8 cellular contexts compared by ENCODE assay signal in the genomic region with DNA sequence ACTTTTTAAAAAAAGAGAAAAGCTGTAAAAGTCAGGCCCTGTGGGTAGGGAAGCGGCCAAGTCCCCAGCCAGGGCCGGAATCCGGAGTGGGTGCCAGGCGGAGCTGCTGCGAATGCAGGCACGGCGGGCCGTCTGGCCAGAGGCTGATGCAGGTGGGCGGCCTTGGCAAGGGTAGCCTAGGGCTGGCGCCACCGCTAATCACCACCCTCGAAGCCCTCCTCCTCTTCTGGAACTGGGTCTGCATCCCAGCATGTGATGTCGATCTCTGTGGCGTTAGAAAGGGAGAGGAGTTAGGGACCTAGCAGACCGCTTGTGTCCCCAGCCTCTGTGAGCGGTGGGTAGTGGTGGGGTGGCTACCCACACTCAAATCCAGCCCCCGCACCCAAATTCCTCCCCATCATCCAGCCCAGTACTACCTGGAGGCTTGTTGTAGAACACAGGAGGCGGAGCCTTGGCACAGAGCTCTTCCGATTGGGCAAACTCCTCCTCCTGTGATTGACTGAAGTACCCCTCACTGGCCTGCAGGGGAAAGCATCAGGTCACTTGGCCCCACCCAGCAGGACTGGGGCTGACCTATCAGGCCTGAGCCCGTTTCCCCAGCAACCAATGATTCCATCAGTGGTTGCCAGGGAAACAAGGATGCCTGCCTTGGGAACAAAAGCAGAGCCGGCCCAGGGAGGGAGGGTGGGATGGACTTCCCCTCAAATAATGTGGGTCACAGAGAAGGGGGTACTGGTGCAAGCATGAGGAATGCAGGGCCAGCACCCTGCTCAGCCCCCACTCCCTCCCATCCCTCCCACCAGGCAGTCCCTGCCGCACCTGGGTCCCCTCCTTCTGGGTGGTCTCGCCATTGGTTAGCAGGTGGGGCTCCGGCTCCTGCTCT. TPM values are rescaled to one million over a fixed set of nuclear protein-coding genes. Genes with fewer than 3 reads are reported as not detected.
DNase-seq lines count a peak whose midpoint lies in the region; ATAC-seq and TF ChIP-seq lines count a peak whose summit lies in the region.

No MANE protein-coding gene starts in this region.

- intact Hi-C loops in thyroid gland (cut with DNase I) = loop anchor here (2.0 to 5.0 kb wide), 3 partner anchors 41 to 140 kb away; no protein-coding TSS in a partner anchor

- ATAC-seq in HG03439 (IDR thresholded peaks at IDR 0.05; ENCODE audit: unreplicated experiment) = peak; percentile 31

- TF ChIP-seq POLR2A in thyroid gland (IDR thresholded peaks at IDR 0.05) = no peak

- peak; percentile 62 for TF ChIP-seq CTCF in WI38 (IDR thresholded peaks at IDR 0.05; ENCODE audit: low read depth, low read length)
- peak; percentile 7 to 56 (median 41) for TF ChIP-seq CTCF in thyroid gland (IDR thresholded peaks at IDR 0.05)

- peaks cover 10 to 15% of the 10 kb centered on the region in 2 donors for H3K4me1 ChIP-seq in thyroid gland

- H3K27ac ChIP-seq in epithelial cell of prostate (no peak overlapping the region), thyroid gland (no peak overlapping the region)

- H3K36me3 ChIP-seq in thyroid gland = peaks cover 12 to 14% of the 10 kb centered on the region in 2 donors

- 80 to 85% methylated on average over 15 to 18 of the region's 24 CpGs for WGBS in thyroid gland, 2 donors

- no peaks in the 10 kb centered on the region for H3K27me3 ChIP-seq in thyroid gland

- no peaks in the 10 kb centered on the region for H3K9me3 ChIP-seq in thyroid gland

- no peak overlapping the region for H3K4me3 ChIP-seq in WI38 (ENCODE audit: low read depth, low read length)
- H3K4me3 ChIP-seq in thyroid gland (replicated peaks in 1 of 3) = no peak overlapping the region

- DNase-seq in COLO668 (lab: John Stamatoyannopoulos, UW; ENCODE audit: unreplicated experiment) = peak; percentile 67
- DNase-seq in GM19240 (ENCODE audit: insufficient read length, low spot score) = peak; percentile 98
- peak; percentile 88 for DNase-seq in NCI-H2227 treated with DMSO at 0.1 percent for 48 hours (lab: John Stamatoyannopoulos, UW)
- DNase-seq in epithelial cell of prostate (ENCODE audit: low read depth, low spot score) = peak; percentile 87
- DNase-seq in middle frontal gyrus (ENCODE audit: extremely low spot score, low spot score) = peak; percentile 84
- peak; percentile 77 to 84 for DNase-seq in thyroid gland

RNA-seq across cellular contexts. Expression of gene PRR7, which starts 10.9 kb away (rescaled TPM):
- 1 to 10 TPM; 1.4 to 4.7 (median 4.2) TPM for total RNA-seq in thyroid gland

RNA-seq across cellular contexts. Expression of gene DBN1, which starts 16.0 kb away (rescaled TPM):
- total RNA-seq in thyroid gland = 10 to 100 TPM; 61.4 to 98.8 (median 68.0) TPM

RNA-seq across cellular contexts. Expression of gene GRK6, which starts 31.0 kb away (rescaled TPM):
- total RNA-seq in thyroid gland = 10 to 100 TPM; 14.0 to 27.8 (median 18.8) TPM

RNA-seq across cellular contexts. Expression of gene PDLIM7, which starts 39.9 kb away (rescaled TPM):
- 10 to 100 TPM; 23.2 to 52.4 (median 34.8) TPM for total RNA-seq in thyroid gland

RNA-seq across cellular contexts. Expression of gene F12, which starts 48.1 kb away (rescaled TPM):
- total RNA-seq in thyroid gland = 1 to 10 TPM in 2 of 4 donors, under 1 TPM in 1, not detected in 1; 0.42 to 2.6 (median 1.1) TPM
